ENCODE assay signal across 8 cellular contexts in genomic region chr22:37681556-37682049, GRCh38. TPM values are rescaled to one million over a fixed set of nuclear protein-coding genes. Genes with fewer than 3 reads are reported as not detected.
DNase-seq lines count a peak whose midpoint lies in the region; ATAC-seq and TF ChIP-seq lines count a peak whose summit lies in the region.

No MANE protein-coding gene starts in this region.

- H4K20me1 ChIP-seq in OCI-LY7 (ENCODE audit: insufficient read depth, low read length) = no peaks in the 10 kb centered on the region

- no peaks in the 10 kb centered on the region for H3K9me3 ChIP-seq in OCI-LY7 (ENCODE audit: low read length)
- H3K9me3 ChIP-seq in neutrophil = no peaks in the 10 kb centered on the region
- H3K9me3 ChIP-seq in tibial nerve = no peaks in the 10 kb centered on the region

- peaks cover 36% of the 10 kb centered on the region for H3K4me1 ChIP-seq in OCI-LY7 (ENCODE audit: insufficient read depth, low read length, poor library complexity, severe bottlenecking)
- peaks cover 18 to 36% of the 10 kb centered on the region in 2 experiments for H3K4me1 ChIP-seq in neutrophil (ENCODE audit: control insufficient read depth in 1 of 2, insufficient read depth in 1 of 2, low read depth in 1 of 2, low read length in 1 of 2)
- H3K4me1 ChIP-seq in tibial nerve = peaks cover 0 to 58% (median 21%) of the 10 kb centered on the region in 4 donors

- no TSS peak for BruUV-seq in OCI-LY7 (replicated peaks; lab: Mats Ljungman, UMichigan)

- POLR2A ChIA-PET in OCI-LY7 (lab: Charles Lee) = interaction anchor here (0.7 kb wide), 1 partner anchor 45 kb away, joined by 3 read pairs; no protein-coding TSS in a partner anchor

- ATAC-seq in HG02840 (IDR thresholded peaks at IDR 0.05; ENCODE audit: low FRiP score, unreplicated experiment) = no peak

- TF ChIP-seq EP300 in tibial nerve (IDR thresholded peaks at IDR 0.05) = no peak

- no peak overlapping the region for H2AFZ ChIP-seq in OCI-LY7 (ENCODE audit: low read length)

- intact Hi-C loops in OCI-LY7 (cut with micrococcal nuclease; ENCODE audit: unreplicated experiment) = loop anchor here (1.0 kb wide), 3 partner anchors 20 to 58 kb away; no protein-coding TSS in a partner anchor

- no peaks in the 10 kb centered on the region for H3K36me3 ChIP-seq in OCI-LY7 (ENCODE audit: insufficient read depth, low read length)
- peaks cover 5% of the 10 kb centered on the region for H3K36me3 ChIP-seq in neutrophil
- peaks cover 0 to 24% (median 0%) of the 10 kb centered on the region in 3 donors for H3K36me3 ChIP-seq in tibial nerve

- H3K27me3 ChIP-seq in HL-60 (ENCODE audit: insufficient read depth, poor library complexity, severe bottlenecking) = no peaks in the 10 kb centered on the region
- no peaks in the 10 kb centered on the region for H3K27me3 ChIP-seq in neutrophil
- H3K27me3 ChIP-seq in tibial nerve = no peaks in the 10 kb centered on the region

- H3K27ac ChIP-seq in HL-60 (replicated peaks) (peak overlapping the region; percentile 35), OCI-LY7 (ENCODE audit: low read depth, low read length, poor library complexity, severe bottlenecking) (no peak overlapping the region), neutrophil (peak overlapping the region; percentile 31), tibial nerve (peak overlapping the region in 3 of 4 donors; percentile 1 to 67 (median 62))

- TF ChIP-seq POLR2A in tibial nerve (IDR thresholded peaks at IDR 0.05) = no peak

- no peaks in the 10 kb centered on the region for H3K9me2 ChIP-seq in OCI-LY7 (ENCODE audit: insufficient read depth, low read length)

- 0 out of 2 replicates have a peak overlapping the region, but pooled peaks have one; percentile 4 for H3K4me2 ChIP-seq in OCI-LY7 (ENCODE audit: low read length)

- WGBS in tibial nerve, 2 donors = 18 to 33% methylated on average over 4 to 6 of the region's 6 CpGs

- TF ChIP-seq CTCF in HL-60 (IDR thresholded peaks at IDR 0.05; ENCODE audit: insufficient read depth, low read length) (peak; percentile 93), OCI-LY7 (conservative IDR thresholded peaks at IDR 0.05; ENCODE audit: low read length) (peak; percentile 93), neutrophil (IDR thresholded peaks at IDR 0.05) (peak; percentile 90), tibial nerve (IDR thresholded peaks at IDR 0.05) (peak; percentile 85 to 93 (median 89))

- H3K79me2 ChIP-seq in OCI-LY7 (ENCODE audit: insufficient read depth, low read depth, low read length) = peaks cover 2% of the 10 kb centered on the region

- CTCF ChIA-PET in OCI-LY7 (lab: Charles Lee; ENCODE audit: unreplicated experiment) = interaction anchor here (2.5 kb wide), 1 partner anchor 39 kb away, joined by 16 read pairs; no protein-coding TSS in a partner anchor

- DNase-seq in CD1c-positive myeloid dendritic cell (ENCODE audit: extremely low spot score) = peak; percentile 80
- peak; percentile 74 to 80 for DNase-seq in HL-60 (ENCODE audit: low read depth in 1 of 2, low spot score in 1 of 2)
- peak; percentile 81 for DNase-seq in OCI-LY7 (ENCODE audit: low spot score)
- DNase-seq in activated T-cell treated with anti-CD3 and anti-CD28 coated beads, Interleukin-2, amount 50 U/mL, for 1 hour = peak; percentile 75
- peak; percentile 76 for DNase-seq in fibroblast of gingiva (ENCODE audit: low read depth)
- DNase-seq in tibial nerve (ENCODE audit: low spot score in 2 of 2) = peak in 1 of 2 donors; percentile 60

- H3K4me3 ChIP-seq in HL-60 (replicated peaks; ENCODE audit: insufficient read depth, low read length) (no peak overlapping the region), OCI-LY7 (ENCODE audit: low read depth, low read length, poor library complexity, severe bottlenecking) (no peak overlapping the region), neutrophil (ENCODE audit: low read depth in 1 of 2, low read length in 1 of 2) (no peak overlapping the region), tibial nerve (no peak overlapping the region)

RNA-seq across cellular contexts. Expression of gene NOL12, which starts 4.5 kb away (rescaled TPM):
- 64.6 and 79.0 TPM in 2 replicates for total RNA-seq in OCI-LY7 (2014; rRNA removed; shearing (Covaris generic))
- 58.6 and 62.3 TPM in 2 replicates for total RNA-seq in OCI-LY7 (2022)
- 10 to 100 TPM; 24.1 to 39.5 (median 31.2) TPM for total RNA-seq in tibial nerve

RNA-seq across cellular contexts. Expression of gene LGALS1, which starts 6.2 kb away (rescaled TPM):
- 85.8 and 93.1 TPM in 2 replicates for total RNA-seq in OCI-LY7 (2014; rRNA removed; shearing (Covaris generic))
- total RNA-seq in OCI-LY7 (2022) = 57.2 and 57.3 TPM in 2 replicates
- total RNA-seq in tibial nerve = 1,000 to 10,000 TPM; 1,362 to 3,592 (median 2,463) TPM

RNA-seq across cellular contexts. Expression of gene TRIOBP, which starts 15.2 kb away (rescaled TPM):
- total RNA-seq in OCI-LY7 (2014; rRNA removed; shearing (Covaris generic)) = 24.4 and 31.6 TPM in 2 replicates
- total RNA-seq in OCI-LY7 (2022) (30.6 and 31.1 TPM in 2 replicates), tibial nerve (100 to 1,000 TPM; 140 to 160 (median 151) TPM)

RNA-seq across cellular contexts. Expression of gene PDXP, which starts 23.1 kb away (rescaled TPM):
- total RNA-seq in OCI-LY7 (2014; rRNA removed; shearing (Covaris generic)) = 50.0 and 61.2 TPM in 2 replicates
- total RNA-seq in OCI-LY7 (2022) = 54.0 and 55.8 TPM in 2 replicates
- total RNA-seq in tibial nerve = 10 to 100 TPM; 14.7 to 19.7 (median 16.2) TPM

RNA-seq across cellular contexts. Expression of gene SH3BP1, which starts 42.1 kb away (rescaled TPM):
- 15.3 and 18.3 TPM in 2 replicates for total RNA-seq in OCI-LY7 (2014; rRNA removed; shearing (Covaris generic))
- total RNA-seq in OCI-LY7 (2022) (44.4 and 48.4 TPM in 2 replicates), tibial nerve (10 to 100 TPM in 2 of 4 donors, 1 to 10 TPM in 2; 7.5 to 19.8 (median 13.9) TPM)

Comparison
In these comparisons a context has a peak if more than half of its experiments do, and no peak if none do; other contexts are left out.
1. RNA of gene LGALS1, which starts 6.2 kb away (total RNA-seq): 1,362 to 3,592 TPM in tibial nerve; 57.2 to 93.1 TPM in OCI-LY7; every median in the first group is over 10 times any median in the second.
2. RNA of gene TRIOBP, which starts 15.2 kb away (total RNA-seq): 140 to 160 TPM in tibial nerve; 24.4 to 31.6 TPM in OCI-LY7; every median in the first group is over 4 times any median in the second.
3. Peak in every context shown above with its lines, with median percentiles within 50 percentile points of each other: CTCF ChIP-seq.